25 cellular contexts compared by ENCODE assay signal in the genomic region with DNA sequence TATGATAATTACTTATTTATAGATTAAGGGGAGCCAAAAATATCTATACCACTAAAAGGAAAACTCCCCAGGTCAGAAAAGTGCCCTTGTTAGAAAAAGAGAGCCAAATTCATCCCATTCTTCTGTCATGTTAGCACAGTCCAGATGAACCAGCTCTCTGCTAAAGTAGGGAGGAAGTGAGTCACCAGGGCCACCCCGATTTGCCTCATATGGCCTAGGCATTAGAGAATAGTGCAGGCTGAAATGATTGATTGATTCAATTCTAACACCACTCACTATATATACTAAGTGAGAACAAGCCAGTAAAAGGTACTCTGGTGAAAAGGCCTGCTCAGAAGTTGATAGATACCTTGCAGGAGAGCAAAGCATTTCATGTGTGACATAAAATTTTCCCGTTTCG.
A peak's percentile ranks its signal among the peaks of the same experiment; 100 is the strongest.
DNase-seq lines count a peak whose midpoint lies in the region; TF ChIP-seq lines count a peak whose summit lies in the region.
"Had no signal": no experiment of that assay in that cellular context is flagged by ENCODE, and none has a peak within 500 bp of the region (broad histone marks: within the 10 kb centered on the region; RNA-seq: fewer than 3 reads in every experiment).

No MANE protein-coding gene starts in this region.

- no peak overlapping the region for H3K4me2 ChIP-seq in Karpas-422 (ENCODE audit: low read depth, low read length, poor library complexity, severe bottlenecking)
- H3K4me2 ChIP-seq: A549, SK-N-SH had no signal

- no peaks in the 10 kb centered on the region for H3K36me3 ChIP-seq in Karpas-422 (ENCODE audit: insufficient read depth, low read length)
- H3K36me3 ChIP-seq: Peyer's patch had no signal

- no peak overlapping the region for H3K27ac Mint-ChIP-seq in T-helper 2 cell treated with Interferon-gamma antibody and Interleukin-4, amounts not matched to agents 5 μg/mL and 100 μg/mL, for 36 hours
- H3K27ac Mint-ChIP-seq: B cell; CD8-positive, alpha-beta T cell; T-helper 1 cell treated with Interleukin-12 subunit alpha and Interleukin-12 subunit beta and Interleukin-4 antibody, amounts not matched to agents 30 μg/mL and 1 μg/mL, for 36 hours had no signal

- no peaks in the 10 kb centered on the region for H3K27me3 ChIP-seq in Karpas-422 (ENCODE audit: low read length)
- H3K27me3 ChIP-seq: Peyer's patch had no signal

- no peak for TF ChIP-seq CTCF in epithelial cell of esophagus (IDR thresholded peaks at IDR 0.05; ENCODE audit: insufficient read depth, low read depth, low read length, missing control alignments)

- H3K9me2 ChIP-seq in Karpas-422 (replicated peaks; ENCODE audit: insufficient read depth, low read length): no peaks in the 10 kb centered on the region
- H3K9me2 ChIP-seq: SK-N-SH had no signal

- no peaks in the 10 kb centered on the region for H3K9me3 ChIP-seq in Karpas-422 (ENCODE audit: low read length)
- H3K9me3 ChIP-seq: A549, Caco-2, Peyer's patch, SK-N-SH had no signal

- H3K4me1 Mint-ChIP-seq in T-helper 2 cell treated with Interferon-gamma antibody and Interleukin-4, amounts not matched to agents 5 μg/mL and 100 μg/mL, for 36 hours (ENCODE audit: low read depth): no peaks in the 10 kb centered on the region
- H3K4me1 Mint-ChIP-seq: B cell had no signal

- H3K27ac ChIP-seq in Karpas-422 (ENCODE audit: low read length): no peak overlapping the region
- H3K27ac ChIP-seq: A549, C4-2B, HL-60, Peyer's patch had no signal

- H3K36me3 Mint-ChIP-seq in T-helper 2 cell treated with Interferon-gamma antibody and Interleukin-4, amounts not matched to agents 5 μg/mL and 100 μg/mL, for 36 hours (ENCODE audit: low read depth): no peaks in the 10 kb centered on the region
- H3K36me3 Mint-ChIP-seq: CD8-positive, alpha-beta T cell had no signal

- H3K27me3 Mint-ChIP-seq in T-helper 2 cell treated with Interferon-gamma antibody and Interleukin-4, amounts not matched to agents 5 μg/mL and 100 μg/mL, for 36 hours (ENCODE audit: low read depth): no peaks in the 10 kb centered on the region

- H3K79me2 ChIP-seq in Karpas-422 (ENCODE audit: low read length): no peaks in the 10 kb centered on the region

- DNase-seq in Daoy (ENCODE audit: low read depth) (peak; percentile 4), HCEC 1CT (peak; percentile 12), RPMI7951 (ENCODE audit: low read depth) (peak; percentile 15), epithelial cell of esophagus (ENCODE audit: low read depth) (peak; percentile 31), HT-29 (ENCODE audit: low spot score) (no peak), Karpas-422 (no peak)
- DNase-seq in T-helper 2 cell treated with Interferon-gamma antibody and Interleukin-4, amounts not matched to agents 5 μg/mL and 100 μg/mL, for 36 hours (ENCODE audit: low spot score): no peak
- DNase-seq: Caco-2; CD8-positive, alpha-beta T cell; DMS79 treated with DMSO at 0.1 percent for 48 hours; MM.1S; NCI-H1105; NCI-H146; NCI-H1930; NCI-H446; NCI-H524 treated with DMSO at 0.1 percent for 48 hours; NCI-H774; Peyer's patch; SK-N-SH; SW 1271 had no signal

- no peaks in the 10 kb centered on the region for H3K9me3 Mint-ChIP-seq in T-helper 2 cell treated with Interferon-gamma antibody and Interleukin-4, amounts not matched to agents 5 μg/mL and 100 μg/mL, for 36 hours
- H3K9me3 Mint-ChIP-seq: CD8-positive, alpha-beta T cell; T-helper 1 cell treated with Interleukin-12 subunit alpha and Interleukin-12 subunit beta and Interleukin-4 antibody, amounts not matched to agents 30 μg/mL and 1 μg/mL, for 36 hours had no signal

- H2AFZ ChIP-seq in Karpas-422 (ENCODE audit: low read length): no peak overlapping the region

- no peaks in the 10 kb centered on the region for H3K4me1 ChIP-seq in Karpas-422 (ENCODE audit: low read length)
- H3K4me1 ChIP-seq: A549, Caco-2, Peyer's patch had no signal

- H3K4me3 ChIP-seq in epithelial cell of esophagus (ENCODE audit: low read length): no peak overlapping the region
- H3K4me3 ChIP-seq in Karpas-422 (ENCODE audit: low read length): no peak overlapping the region
- H3K4me3 ChIP-seq: A549, Peyer's patch had no signal

- no peaks in the 10 kb centered on the region for H4K20me1 ChIP-seq in Karpas-422 (ENCODE audit: insufficient read depth, low read depth, low read length)

- no peak overlapping the region for H3K9ac ChIP-seq in Karpas-422 (ENCODE audit: low read length)
- H3K9ac ChIP-seq: SK-N-SH had no signal

- no peak overlapping the region for H3K4me3 Mint-ChIP-seq in T-helper 2 cell treated with Interferon-gamma antibody and Interleukin-4, amounts not matched to agents 5 μg/mL and 100 μg/mL, for 36 hours
- H3K4me3 Mint-ChIP-seq: B cell; CD8-positive, alpha-beta T cell; T-helper 1 cell treated with Interleukin-12 subunit alpha and Interleukin-12 subunit beta and Interleukin-4 antibody, amounts not matched to agents 30 μg/mL and 1 μg/mL, for 36 hours had no signal

Comparison
In these comparisons a context has a peak if more than half of its experiments do, and no peak if none do; other contexts are left out.
1. DNase-seq: peak in Daoy (single experiment), HCEC 1CT (single experiment), RPMI7951 (single experiment) and epithelial cell of esophagus (single experiment); none in T-helper 2 cell treated with Interferon-gamma antibody and Interleukin-4, amounts not matched to agents 5 μg/mL and 100 μg/mL, for 36 hours (single experiment), HT-29 (single experiment) and Karpas-422 (single experiment).